14 cellular contexts compared by ENCODE assay signal in genomic region chr12:26250801-26251200, GRCh38. TPM values are rescaled to one million over a fixed set of nuclear protein-coding genes. Genes with fewer than 3 reads are reported as not detected.
"Had no signal": no experiment of that assay in that cellular context is flagged by ENCODE, and none has a peak within 500 bp of the region (broad histone marks: within the 10 kb centered on the region; RNA-seq: fewer than 3 reads in every experiment).

No MANE protein-coding gene starts in this region.

- H3K27me3 ChIP-seq: ovary had no signal

- DNase-seq: endodermal cell; foreskin fibroblast; immature natural killer cell; kidney; left cardiac atrium; lower lobe of right lung; natural killer cell; stimulated activated CD4-positive, alpha-beta T cell treated with anti-CD3 and anti-CD28 coated beads, Interleukin-2, amount 100 ng/mL, for 48 hours; stimulated activated naive CD4-positive, alpha-beta T cell treated with Interleukin-2 at 50 U/mL for 16 hours; trophoblast cell had no signal

- ATAC-seq: lower lobe of right lung, natural killer cell had no signal

- H3K4me1 ChIP-seq: left ventricle myocardium inferior, lower lobe of right lung had no signal

- H3K36me3 ChIP-seq: left ventricle myocardium inferior, lower lobe of right lung, ovary had no signal

- H3K4me2 ChIP-seq: smooth muscle cell had no signal

- H3K4me3 ChIP-seq: left ventricle myocardium inferior, lower lobe of right lung, ovary, smooth muscle cell had no signal

- FAIRE-seq: colon, kidney had no signal

- H3K27ac ChIP-seq: lower lobe of right lung, ovary had no signal

RNA-seq across cellular contexts. Expression of gene SSPN, which starts 55.4 kb away (rescaled TPM):
- polyA plus RNA-seq: immature natural killer cell had no signal
